In genomic region chr11:44853674-44854073, GRCh38 we compare ENCODE assay signal across 14 cellular contexts.
DNase-seq lines count a peak whose midpoint lies in the region; ATAC-seq and TF ChIP-seq lines count a peak whose summit lies in the region.
"Had no signal": no experiment of that assay in that cellular context is flagged by ENCODE, and none has a peak within 500 bp of the region (broad histone marks: within the 10 kb centered on the region; RNA-seq: fewer than 3 reads in every experiment).

No MANE protein-coding gene starts in this region.

- H3K4me3 ChIP-seq in right atrium auricular region (no peak overlapping the region), gastroesophageal sphincter (no peak overlapping the region), uterus (no peak overlapping the region)
- H3K4me3 ChIP-seq: BLaER1, GM23248 had no signal

- TF ChIP-seq CTCF in right atrium auricular region (IDR thresholded peaks at IDR 0.05) (no peak), gastroesophageal sphincter (IDR thresholded peaks at IDR 0.05) (no peak), uterus (IDR thresholded peaks at IDR 0.05) (no peak)

- ATAC-seq in left cardiac atrium (no peak), gastroesophageal sphincter (no peak), GM21619 (IDR thresholded peaks at IDR 0.05; ENCODE audit: unreplicated experiment) (no peak), HG02970 (IDR thresholded peaks at IDR 0.05; ENCODE audit: low FRiP score, unreplicated experiment) (no peak)

- no peak for TF ChIP-seq EP300 in gastroesophageal sphincter (IDR thresholded peaks at IDR 0.05)

- H3K4me1 ChIP-seq in right atrium auricular region (peaks cover 0 to 53% of the 10 kb centered on the region in 2 donors), gastroesophageal sphincter (peaks cover 0 to 68% (median 11%) of the 10 kb centered on the region in 3 donors), uterus (peaks cover 0 to 6% of the 10 kb centered on the region in 2 donors)

- DNase-seq in right atrium auricular region (ENCODE audit: low spot score) (no peak), left cardiac atrium (no peak), posterior vena cava (ENCODE audit: low spot score) (peak; percentile 49), uterus (no peak), NCI-H748 (lab: John Stamatoyannopoulos, UW; ENCODE audit: unreplicated experiment) (no peak)
- DNase-seq: 8988T; AML-193; CD8-positive, alpha-beta memory T cell; DMS53; GM23248 had no signal

- H3K36me3 ChIP-seq in right atrium auricular region (no peaks in the 10 kb centered on the region), gastroesophageal sphincter (no peaks in the 10 kb centered on the region), uterus (no peaks in the 10 kb centered on the region)
- H3K36me3 ChIP-seq: BLaER1 had no signal

- no peaks in the 10 kb centered on the region for H3K27me3 ChIP-seq in right atrium auricular region
- H3K27me3 ChIP-seq in gastroesophageal sphincter: no peaks in the 10 kb centered on the region
- H3K27me3 ChIP-seq in uterus: no peaks in the 10 kb centered on the region
- H3K27me3 ChIP-seq: BLaER1 had no signal

- TF ChIP-seq POLR2A in gastroesophageal sphincter (IDR thresholded peaks at IDR 0.05): no peak
- TF ChIP-seq POLR2A in uterus (IDR thresholded peaks at IDR 0.05): no peak

- intact Hi-C loops in left cardiac atrium (cut with DNase I): no loop called here
- intact Hi-C loops in posterior vena cava (cut with DNase I): no loop called here
- intact Hi-C loops in uterus (cut with DNase I; ENCODE audit: low total_unique reads): no loop called here

- 33 to 39% methylated on average over 7 to 8 of the region's 9 CpGs for WGBS in gastroesophageal sphincter (ENCODE audit: low coverage in 1 of 2), 2 donors

- H3K9me3 ChIP-seq in right atrium auricular region (no peaks in the 10 kb centered on the region), gastroesophageal sphincter (no peaks in the 10 kb centered on the region), uterus (no peaks in the 10 kb centered on the region)
- H3K9me3 ChIP-seq: BLaER1 had no signal

- H3K27ac ChIP-seq in right atrium auricular region (peak overlapping the region; percentile 88 to 98), gastroesophageal sphincter (peak overlapping the region in 3 of 4 donors; percentile 62 to 96 (median 75)), uterus (peak overlapping the region; percentile 51 to 57)
- H3K27ac ChIP-seq: BLaER1, GM23248 had no signal
